ENCODE assay signal across 10 cellular contexts in genomic region chr9:7879551-7880245, GRCh38.
A peak's percentile ranks its signal among the peaks of the same experiment; 100 is the strongest.
DNase-seq lines count a peak whose midpoint lies in the region; ATAC-seq, FAIRE-seq and TF ChIP-seq lines count a peak whose summit lies in the region.
"Had no signal": no experiment of that assay in that cellular context is flagged by ENCODE, and none has a peak within 500 bp of the region (broad histone marks: within the 10 kb centered on the region; RNA-seq: fewer than 3 reads in every experiment).

No MANE protein-coding gene starts in this region.

- intact Hi-C loops in uterus (cut with DNase I; ENCODE audit: low total_unique reads) (no loop called here), PC-9 (cut with micrococcal nuclease; ENCODE audit: unreplicated experiment) (no loop called here)

- H3K27me3 ChIP-seq in MG63: no peaks in the 10 kb centered on the region
- H3K27me3 ChIP-seq in uterus: no peaks in the 10 kb centered on the region
- no peaks in the 10 kb centered on the region for H3K27me3 ChIP-seq in PC-9 (ENCODE audit: insufficient read depth, low read depth)
- H3K27me3 ChIP-seq: transverse colon had no signal

- no TSS peak for BruUV-seq in PC-9 (replicated peaks; lab: Mats Ljungman, UMichigan)

- POLR2A ChIA-PET in PC-9 (lab: Charles Lee; ENCODE audit: unreplicated experiment): no interaction called here

- no peaks in the 10 kb centered on the region for H3K36me3 ChIP-seq in MG63
- H3K36me3 ChIP-seq in uterus: no peaks in the 10 kb centered on the region
- H3K36me3 ChIP-seq in PC-9 (ENCODE audit: low read depth): no peaks in the 10 kb centered on the region
- H3K36me3 ChIP-seq: transverse colon had no signal

- H3K9me3 ChIP-seq in MG63 (no peaks in the 10 kb centered on the region), uterus (no peaks in the 10 kb centered on the region), PC-9 (ENCODE audit: insufficient read depth, low read depth) (no peaks in the 10 kb centered on the region)

- H3K4me3 Mint-ChIP-seq in natural killer cell treated with Interleukin-12 subunit alpha and Interleukin-12 subunit beta and Interleukin-15 and Interleukin-18, amount 100 ng/mL, for 72 hours: peak overlapping the region; percentile 19

- no peaks in the 10 kb centered on the region for H3K79me2 ChIP-seq in PC-9 (ENCODE audit: low read depth)

- peak overlapping the region in 1 of 2 donors; percentile 74 for H3K27ac Mint-ChIP-seq in natural killer cell treated with Interleukin-12 subunit alpha and Interleukin-12 subunit beta and Interleukin-15 and Interleukin-18, amount 100 ng/mL, for 72 hours

- peaks cover 27% of the 10 kb centered on the region for H3K36me3 Mint-ChIP-seq in natural killer cell treated with Interleukin-12 subunit alpha and Interleukin-12 subunit beta and Interleukin-15 and Interleukin-18, amount 100 ng/mL, for 72 hours

- H2AFZ ChIP-seq in PC-9: no peak overlapping the region

- peaks cover 12% of the 10 kb centered on the region for H3K9me3 Mint-ChIP-seq in natural killer cell treated with Interleukin-12 subunit alpha and Interleukin-12 subunit beta and Interleukin-15 and Interleukin-18, amount 100 ng/mL, for 72 hours

- H3K27ac ChIP-seq in uterus (no peak overlapping the region), PC-9 (no peak overlapping the region)
- H3K27ac ChIP-seq: transverse colon had no signal

- H3K4me1 Mint-ChIP-seq in natural killer cell treated with Interleukin-12 subunit alpha and Interleukin-12 subunit beta and Interleukin-15 and Interleukin-18, amount 100 ng/mL, for 72 hours (ENCODE audit: low read depth in 2 of 2): peaks cover 18 to 25% of the 10 kb centered on the region in 2 donors

- no peak for TF ChIP-seq POLR2A in uterus (IDR thresholded peaks at IDR 0.05)

- no peaks in the 10 kb centered on the region for H4K20me1 ChIP-seq in PC-9 (ENCODE audit: insufficient read depth)

- CTCF ChIA-PET in PC-9 (lab: Charles Lee): no interaction called here

- H3K9me2 ChIP-seq in PC-9 (ENCODE audit: insufficient read depth): no peaks in the 10 kb centered on the region

- H3K4me2 ChIP-seq in PC-9: no peak overlapping the region

- TF ChIP-seq CTCF in D721Med (IDR thresholded peaks at IDR 0.05; ENCODE audit: insufficient read depth, missing control alignments) (no peak), uterus (IDR thresholded peaks at IDR 0.05) (no peak), PC-9 (conservative IDR thresholded peaks at IDR 0.05) (no peak)

- no peak overlapping the region for H3K4me3 ChIP-seq in MG63
- H3K4me3 ChIP-seq in uterus: no peak overlapping the region
- no peak overlapping the region for H3K4me3 ChIP-seq in PC-9
- H3K4me3 ChIP-seq: transverse colon had no signal

- DNase-seq in D721Med (ENCODE audit: insufficient read length, low spot score) (peak; percentile 10), MG63 (peak; percentile 1), uterus (no peak), NCI-H2107 treated with DMSO at 0.1 percent for 48 hours (lab: John Stamatoyannopoulos, UW; ENCODE audit: unreplicated experiment) (no peak), PC-9 (no peak)
- peak; percentile 19 for DNase-seq in activated T-cell treated with anti-CD3 and anti-CD28 coated beads, Interleukin-2, amount 50 U/mL, for 1 hour
- peak; percentile 65 for DNase-seq in natural killer cell treated with Interleukin-12 subunit alpha and Interleukin-12 subunit beta and Interleukin-15 and Interleukin-18, amount 100 ng/mL, for 72 hours (ENCODE audit: low spot score)
- DNase-seq: DMS79, transverse colon had no signal

- ATAC-seq in natural killer cell treated with Interleukin-12 subunit alpha and Interleukin-12 subunit beta and Interleukin-15 and Interleukin-18, amount 100 ng/mL, for 72 hours: peak; percentile 91 to 92
- ATAC-seq in GM21381 (IDR thresholded peaks at IDR 0.05; ENCODE audit: unreplicated experiment): no peak

- H3K27me3 Mint-ChIP-seq in natural killer cell treated with Interleukin-12 subunit alpha and Interleukin-12 subunit beta and Interleukin-15 and Interleukin-18, amount 100 ng/mL, for 72 hours: no peaks in the 10 kb centered on the region

- no peaks in the 10 kb centered on the region for H3F3A ChIP-seq in PC-9 (ENCODE audit: insufficient read depth, low read depth)

- H3K4me1 ChIP-seq in uterus (no peaks in the 10 kb centered on the region), PC-9 (replicated peaks; ENCODE audit: insufficient read depth) (no peaks in the 10 kb centered on the region)
- H3K4me1 ChIP-seq: transverse colon had no signal

- peak; percentile 38 for FAIRE-seq in D721Med (lab: Jason Lieb, UNC)

Comparison
In these comparisons a context has a peak if more than half of its experiments do, and no peak if none do; other contexts are left out.
1. DNase-seq: peak in D721Med (single experiment), MG63 (single experiment), activated T-cell treated with anti-CD3 and anti-CD28 coated beads, Interleukin-2, amount 50 U/mL, for 1 hour (single experiment) and natural killer cell treated with Interleukin-12 subunit alpha and Interleukin-12 subunit beta and Interleukin-15 and Interleukin-18, amount 100 ng/mL, for 72 hours (single experiment); none in uterus (0 of 2), NCI-H2107 treated with DMSO at 0.1 percent for 48 hours (single experiment) and PC-9 (0 of 2).